In genomic region chrX:9604908-9605306, GRCh38 we compare ENCODE assay signal across 19 cellular contexts.
DNase-seq lines count a peak whose midpoint lies in the region; ATAC-seq, FAIRE-seq and TF ChIP-seq lines count a peak whose summit lies in the region.
"Had no signal": no experiment of that assay in that cellular context is flagged by ENCODE, and none has a peak within 500 bp of the region (broad histone marks: within the 10 kb centered on the region; RNA-seq: fewer than 3 reads in every experiment).

No MANE protein-coding gene starts in this region.

- H3K4me3 Mint-ChIP-seq in activated CD8-positive, alpha-beta memory T cell treated with anti-CD3 and anti-CD28 coated beads, Interleukin-2, amount 10 ng/mL, durations not matched to agents 7 days and 5 days, result no peak overlapping the region
- H3K4me3 Mint-ChIP-seq: CD8-positive, alpha-beta T cell; IgD-negative memory B cell had no signal

- no peaks in the 10 kb centered on the region for H3K27me3 Mint-ChIP-seq in activated CD8-positive, alpha-beta memory T cell treated with anti-CD3 and anti-CD28 coated beads, Interleukin-2, amount 10 ng/mL, durations not matched to agents 7 days and 5 days
- H3K27me3 Mint-ChIP-seq: IgD-negative memory B cell had no signal

- BruUV-seq in K562 (replicated peaks; lab: Mats Ljungman, UMichigan) (no TSS peak), HepG2 (replicated peaks; lab: Mats Ljungman, UMichigan) (no TSS peak)

- peaks cover 6% of the 10 kb centered on the region for H3K36me3 Mint-ChIP-seq in activated CD8-positive, alpha-beta memory T cell treated with anti-CD3 and anti-CD28 coated beads, Interleukin-2, amount 10 ng/mL, durations not matched to agents 7 days and 5 days

- no peaks in the 10 kb centered on the region for H3K9me1 ChIP-seq in K562 (ENCODE audit: control insufficient read depth, insufficient read depth, low read length)

- DNase-seq in RCC 7860 (ENCODE audit: low spot score) (peak; percentile 34), K562 (ENCODE audit: extremely low read depth in 1 of 4, low spot score in 3 of 4) (no peak), HepG2 (ENCODE audit: low spot score) (no peak), gastrocnemius medialis (no peak), DMS79 (lab: John Stamatoyannopoulos, UW) (no peak), NCI-H1417 treated with DMSO at 0.1 percent for 48 hours (lab: John Stamatoyannopoulos, UW) (no peak), NCI-H524 treated with DMSO at 0.1 percent for 48 hours (lab: John Stamatoyannopoulos, UW) (no peak)
- no peak for DNase-seq in activated CD8-positive, alpha-beta memory T cell treated with anti-CD3 and anti-CD28 coated beads, Interleukin-2, amount 10 ng/mL, durations not matched to agents 7 days and 5 days
- DNase-seq: BE2C; CD8-positive, alpha-beta T cell; DND-41; GDM1; H7; MV-4-11; NCI-H1436 treated with DMSO at 0.1 percent for 48 hours; NCI-H345 had no signal

- 92% methylated on average over 3 of the region's 8 CpGs for WGBS in K562 (ENCODE audit: insufficient coverage, low coverage, missing lambda C conversion rate)
- WGBS in HepG2 (ENCODE audit: low lambda C conversion rate), result 100% methylated on average over 6 of the region's 8 CpGs

- no peak overlapping the region for H3K27ac Mint-ChIP-seq in activated CD8-positive, alpha-beta memory T cell treated with anti-CD3 and anti-CD28 coated beads, Interleukin-2, amount 10 ng/mL, durations not matched to agents 7 days and 5 days
- H3K27ac Mint-ChIP-seq: CD8-positive, alpha-beta T cell; IgD-negative memory B cell had no signal

- H3K79me2 ChIP-seq in K562 (ENCODE audit: control insufficient read depth, insufficient read depth, low read length) (no peaks in the 10 kb centered on the region; the same call in 2 of the 3 replicates), HepG2 (ENCODE audit: insufficient read depth, low read length) (peaks cover 12% of the 10 kb centered on the region)

- no peaks in the 10 kb centered on the region for H3K4me1 Mint-ChIP-seq in activated CD8-positive, alpha-beta memory T cell treated with anti-CD3 and anti-CD28 coated beads, Interleukin-2, amount 10 ng/mL, durations not matched to agents 7 days and 5 days

- CTCF ChIA-PET in K562 (lab: Yijun Ruan, JAX; ENCODE audit: low intra/inter-chr PET ratio) (no interaction called here), HepG2 (lab: Yijun Ruan, JAX; ENCODE audit: low intra/inter-chr PET ratio, low total read pairs) (no interaction called here)
- CTCF ChIA-PET in activated CD8-positive, alpha-beta memory T cell treated with anti-CD3 and anti-CD28 coated beads, Interleukin-2, amount 10 ng/mL, durations not matched to agents 7 days and 5 days (lab: Charles Lee), result no interaction called here

- no peak for TF ChIP-seq RAD21 in K562 (CRISPR knock-in tag; conservative IDR thresholded peaks at IDR 0.05 in 1 of 2, IDR thresholded peaks at IDR 0.05 in 1 of 2)
- TF ChIP-seq RAD21 in HepG2 (CRISPR knock-in tag; IDR thresholded peaks at IDR 0.05), result no peak

- no peaks in the 10 kb centered on the region; a peak in 1 of 5 replicates for H3K4me1 ChIP-seq in K562 (replicated peaks in 1 of 2; ENCODE audit: control insufficient read depth in 2 of 2, insufficient read depth in 2 of 2, low read length in 2 of 2)
- H3K4me1 ChIP-seq in HepG2 (ENCODE audit: insufficient read depth, low read length), result peaks cover 25% of the 10 kb centered on the region
- H3K4me1 ChIP-seq in gastrocnemius medialis, result peaks cover 0 to 3% of the 10 kb centered on the region in 2 donors
- H3K4me1 ChIP-seq: BE2C had no signal

- TF ChIP-seq CTCF in K562 (IDR thresholded peaks at IDR 0.05 in 2 of 3, conservative IDR thresholded peaks at IDR 0.05 in 1 of 3; ENCODE audit: insufficient read depth in 2 of 3, low read depth in 1 of 3, low read length in 3 of 3), result no peak
- no peak for TF ChIP-seq CTCF in HepG2 (CRISPR knock-in tag; IDR thresholded peaks at IDR 0.05)
- TF ChIP-seq CTCF in gastrocnemius medialis (IDR thresholded peaks at IDR 0.05 in 4 of 5, conservative IDR thresholded peaks at IDR 0.05 in 1 of 5), result no peak

- FAIRE-seq in RCC 7860 (lab: Jason Lieb, UNC) (no peak), K562 (lab: Jason Lieb, UNC) (no peak), HepG2 (lab: Jason Lieb, UNC) (no peak)
- FAIRE-seq: D721Med, GM12892 had no signal

- no peak overlapping the region for H3K27ac ChIP-seq in K562 (ENCODE audit: extremely low read depth, low read depth, low read length)
- no peak overlapping the region for H3K27ac ChIP-seq in HepG2 (ENCODE audit: extremely low read length, insufficient read depth, low read length)
- peak overlapping the region; percentile 40 to 54 (median 53) for H3K27ac ChIP-seq in gastrocnemius medialis

- H3K27me3 ChIP-seq in K562 (ENCODE audit: control insufficient read depth in 2 of 2, insufficient read depth in 2 of 2, low read length in 2 of 2) (no peaks in the 10 kb centered on the region), HepG2 (ENCODE audit: control insufficient read depth in 1 of 2, insufficient read depth in 2 of 2, low read length in 2 of 2) (no peaks in the 10 kb centered on the region), gastrocnemius medialis (no peaks in the 10 kb centered on the region)
- H3K27me3 ChIP-seq: BE2C had no signal

- H4K20me1 ChIP-seq in K562 (replicated peaks; ENCODE audit: control insufficient read depth, insufficient read depth, low read length) (0 out of 2 replicates have a peak, but pooled peaks cover under 1% of the 10 kb centered on the region), HepG2 (ENCODE audit: insufficient read depth, low read length) (0 out of 2 replicates have a peak, but pooled peaks cover 2% of the 10 kb centered on the region)

- H2AFZ ChIP-seq in K562 (ENCODE audit: low read depth, low read length) (no peak overlapping the region), HepG2 (ENCODE audit: low read length) (no peak overlapping the region)

- TF ChIP-seq POLR2A in K562 (conservative IDR thresholded peaks at IDR 0.05), result no peak
- TF ChIP-seq POLR2A in HepG2 (IDR thresholded peaks at IDR 0.05; ENCODE audit: insufficient read depth in 1 of 2, low read depth in 2 of 2, low read length in 2 of 2), result no peak
- TF ChIP-seq POLR2A in gastrocnemius medialis (IDR thresholded peaks at IDR 0.05), result no peak

- ATAC-seq in K562 (no peak), HepG2 (no peak), gastrocnemius medialis (peak; percentile 39 to 83)
- no peak for ATAC-seq in activated CD8-positive, alpha-beta memory T cell treated with anti-CD3 and anti-CD28 coated beads, Interleukin-2, amount 10 ng/mL, durations not matched to agents 7 days and 5 days
- ATAC-seq: CD8-positive, alpha-beta T cell had no signal

- H3K9me3 ChIP-seq in K562 (replicated peaks; ENCODE audit: control insufficient read depth, insufficient read depth, low read depth, low read length), result no peaks in the 10 kb centered on the region
- no peaks in the 10 kb centered on the region for H3K9me3 ChIP-seq in HepG2 (ENCODE audit: low read length)
- H3K9me3 ChIP-seq in gastrocnemius medialis, result no peaks in the 10 kb centered on the region
- H3K9me3 ChIP-seq: BE2C had no signal

- POLR2A ChIA-PET in K562 (lab: Yijun Ruan, JAX), result no interaction called here
- POLR2A ChIA-PET in HepG2 (lab: Yijun Ruan, JAX), result no interaction called here

- H3K9ac ChIP-seq in K562 (ENCODE audit: insufficient read depth in 1 of 2, low read depth in 2 of 2, low read length in 2 of 2) (no peak overlapping the region), HepG2 (ENCODE audit: insufficient read depth, low read depth, low read length) (no peak overlapping the region)

- in situ Hi-C loops in K562 (cut with MboI), result no loop called here
- in situ Hi-C loops in HepG2 (cut with HindIII; ENCODE audit: extremely low pct_ligation_motif_present, low pct_unique_long_range_greater_than_20kb), result no loop called here
- in situ Hi-C loops in gastrocnemius medialis (cut with MboI; ENCODE audit: low sequenced_read_pairs in 4 of 4), result no loop called here

- H3K36me3 ChIP-seq in K562 (ENCODE audit: control insufficient read depth, insufficient read depth, low read length), result no peaks in the 10 kb centered on the region
- peaks cover 1 to 4% of the 10 kb centered on the region in 2 experiments; a peak in 2 of 5 replicates for H3K36me3 ChIP-seq in HepG2 (replicated peaks in 1 of 2; ENCODE audit: control insufficient read depth in 1 of 2, insufficient read depth in 2 of 2, low read length in 2 of 2)
- H3K36me3 ChIP-seq in gastrocnemius medialis, result no peaks in the 10 kb centered on the region
- H3K36me3 ChIP-seq: BE2C had no signal

- H3K9me3 Mint-ChIP-seq in activated CD8-positive, alpha-beta memory T cell treated with anti-CD3 and anti-CD28 coated beads, Interleukin-2, amount 10 ng/mL, durations not matched to agents 7 days and 5 days (ENCODE audit: low read depth), result no peaks in the 10 kb centered on the region
- H3K9me3 Mint-ChIP-seq: CD8-positive, alpha-beta T cell; IgD-negative memory B cell had no signal

- no peak overlapping the region for H3K4me2 ChIP-seq in K562 (ENCODE audit: insufficient read depth, low read length)
- no peak overlapping the region for H3K4me2 ChIP-seq in HepG2 (ENCODE audit: low read depth, low read length)

- H3K4me3 ChIP-seq in K562, result no peak overlapping the region
- H3K4me3 ChIP-seq in HepG2 (replicated peaks in 1 of 3; ENCODE audit: insufficient read depth in 1 of 3, low read depth in 2 of 3, low read length in 3 of 3), result no peak overlapping the region
- H3K4me3 ChIP-seq in gastrocnemius medialis, result peak overlapping the region in 1 of 4 donors; percentile 22

- intact Hi-C loops in K562 (cut with micrococcal nuclease) (no loop called here), HepG2 (cut with micrococcal nuclease; ENCODE audit: unreplicated experiment) (no loop called here), gastrocnemius medialis (cut with DNase I; ENCODE audit: low total_unique reads) (no loop called here)

- TF ChIP-seq EP300 in K562 (IDR thresholded peaks at IDR 0.05; ENCODE audit: low read length) (no peak), HepG2 (IDR thresholded peaks at IDR 0.05; ENCODE audit: low read depth in 2 of 2, low read length in 2 of 2) (no peak), HepG2 (CRISPR knock-in tag; IDR thresholded peaks at IDR 0.05; ENCODE audit: borderline replicate concordance) (no peak)

TF ChIP-seq in HepG2, 621 proteins besides CTCF, POLR2A, EP300 and RAD21:
- TF ChIP-seq ZBTB33 (CRISPR knock-in tag; IDR thresholded peaks at IDR 0.05) (peak; percentile 93), THYN1 (CRISPR knock-in tag; IDR thresholded peaks at IDR 0.05; ENCODE audit: borderline replicate concordance, low read depth) (no peak)

Comparison
In these comparisons a context has a peak if more than half of its experiments do, and no peak if none do; other contexts are left out.
1. ATAC-seq: peak in gastrocnemius medialis (2 of 2); none in K562 (single experiment), HepG2 (single experiment) and activated CD8-positive, alpha-beta memory T cell treated with anti-CD3 and anti-CD28 coated beads, Interleukin-2, amount 10 ng/mL, durations not matched to agents 7 days and 5 days (single experiment).
2. H3K27ac ChIP-seq: peak in gastrocnemius medialis (4 of 4); none in K562 (single experiment) and HepG2 (single experiment).